8 cellular contexts compared by ENCODE assay signal in genomic region chr2:190947711-190948251, GRCh38.
DNase-seq lines count a peak whose midpoint lies in the region; ATAC-seq and TF ChIP-seq lines count a peak whose summit lies in the region.

No MANE protein-coding gene starts in this region.

- H2BK15ac ChIP-seq in mesendoderm (replicated peaks; ENCODE audit: low read depth): no peak overlapping the region

- H3K4ac ChIP-seq in mesendoderm (ENCODE audit: low read depth, low read length): no peak overlapping the region

- H3K4me2 ChIP-seq in mesendoderm (ENCODE audit: low read length): no peak overlapping the region

- H3K4me3 Mint-ChIP-seq in activated CD8-positive, alpha-beta memory T cell treated with anti-CD3 and anti-CD28 coated beads, Interleukin-2, amount 10 ng/mL, durations not matched to agents 7 days and 5 days: no peak overlapping the region

- H3K27me3 Mint-ChIP-seq in activated CD8-positive, alpha-beta memory T cell treated with anti-CD3 and anti-CD28 coated beads, Interleukin-2, amount 10 ng/mL, durations not matched to agents 7 days and 5 days: no peaks in the 10 kb centered on the region

- no peak overlapping the region for H3K18ac ChIP-seq in mesendoderm (ENCODE audit: low read length)

- CTCF ChIA-PET in activated CD8-positive, alpha-beta memory T cell treated with anti-CD3 and anti-CD28 coated beads, Interleukin-2, amount 10 ng/mL, durations not matched to agents 7 days and 5 days (lab: Charles Lee): interaction anchor here (0.7 to 3.4 kb wide), 8 partner anchors 8 to 182 kb away, joined by 3 to 25 read pairs (median 4); no protein-coding TSS in a partner anchor

- peak; percentile 31 for TF ChIP-seq CTCF in cardiac fibroblast (IDR thresholded peaks at IDR 0.05; ENCODE audit: low read depth, low read length)

- WGBS in mesendoderm (ENCODE audit: extremely low coverage, insufficient coverage, low lambda C conversion rate): no CpG with 5 or more reads among the region's 2 CpGs

- ATAC-seq in activated CD8-positive, alpha-beta memory T cell treated with anti-CD3 and anti-CD28 coated beads, Interleukin-2, amount 10 ng/mL, durations not matched to agents 7 days and 5 days: peak; percentile 77
- peak; percentile 81 for ATAC-seq in HG02610 (IDR thresholded peaks at IDR 0.05; ENCODE audit: unreplicated experiment)

- H4K5ac ChIP-seq in mesendoderm (ENCODE audit: low read length): no peak overlapping the region

- no peaks in the 10 kb centered on the region for H3K79me2 ChIP-seq in mesendoderm (ENCODE audit: control insufficient read depth, insufficient read depth, low read length)

- no peak overlapping the region for H3K9ac ChIP-seq in mesendoderm (ENCODE audit: low read length)

- no peaks in the 10 kb centered on the region for H3K36me3 ChIP-seq in mesendoderm (ENCODE audit: control insufficient read depth, insufficient read depth, low read length)

- H2AK5ac ChIP-seq in mesendoderm (ENCODE audit: low read length): no peak overlapping the region

- DNase-seq in activated CD8-positive, alpha-beta memory T cell treated with anti-CD3 and anti-CD28 coated beads, Interleukin-2, amount 10 ng/mL, durations not matched to agents 7 days and 5 days: no peak
- DNase-seq in activated CD8-positive, alpha-beta memory T cell treated with anti-CD3 and anti-CD28 coated beads, Interleukin-2, amount 50 U/mL, for 48 hours: no peak
- DNase-seq in NCI-H1105 treated with DMSO at 0.1 percent for 48 hours (lab: John Stamatoyannopoulos, UW): peak; percentile 71
- peak; percentile 76 to 88 for DNase-seq in cardiac fibroblast (ENCODE audit: low read depth in 2 of 2)
- peak; percentile 57 for DNase-seq in mesendoderm
- DNase-seq in T-helper 9 cell: no peak
- DNase-seq in NCI-H146 treated with DMSO at 0.1 percent for 48 hours (lab: John Stamatoyannopoulos, UW; ENCODE audit: unreplicated experiment): no peak

- H4K8ac ChIP-seq in mesendoderm (ENCODE audit: low read depth, low read length): no peak overlapping the region

- H3K9me3 Mint-ChIP-seq in activated CD8-positive, alpha-beta memory T cell treated with anti-CD3 and anti-CD28 coated beads, Interleukin-2, amount 10 ng/mL, durations not matched to agents 7 days and 5 days (ENCODE audit: low read depth): no peaks in the 10 kb centered on the region

- no peaks in the 10 kb centered on the region for H3K36me3 Mint-ChIP-seq in activated CD8-positive, alpha-beta memory T cell treated with anti-CD3 and anti-CD28 coated beads, Interleukin-2, amount 10 ng/mL, durations not matched to agents 7 days and 5 days

- peak overlapping the region; percentile 65 for H3K27ac Mint-ChIP-seq in activated CD8-positive, alpha-beta memory T cell treated with anti-CD3 and anti-CD28 coated beads, Interleukin-2, amount 10 ng/mL, durations not matched to agents 7 days and 5 days

- no peak overlapping the region for H3K4me3 ChIP-seq in cardiac fibroblast (replicated peaks in 1 of 2; ENCODE audit: low read depth in 2 of 2, low read length in 2 of 2)
- H3K4me3 ChIP-seq in mesendoderm (ENCODE audit: low read length): no peak overlapping the region

- no peak overlapping the region for H3K23ac ChIP-seq in mesendoderm (ENCODE audit: low read length)

- no peak overlapping the region for H2BK5ac ChIP-seq in mesendoderm (ENCODE audit: low read length)

- no peaks in the 10 kb centered on the region for H3K79me1 ChIP-seq in mesendoderm (ENCODE audit: low read length)

- no peaks in the 10 kb centered on the region for H3K27me3 ChIP-seq in mesendoderm (ENCODE audit: insufficient read depth, low read length, poor library complexity)

- H2BK120ac ChIP-seq in mesendoderm (ENCODE audit: low read depth, low read length): no peak overlapping the region

- H3K27ac ChIP-seq in mesendoderm (ENCODE audit: low read depth, low read length): no peak overlapping the region

- peaks cover 2% of the 10 kb centered on the region for H3K4me1 ChIP-seq in mesendoderm (ENCODE audit: control insufficient read depth, low read depth, low read length)

- H3K4me1 Mint-ChIP-seq in activated CD8-positive, alpha-beta memory T cell treated with anti-CD3 and anti-CD28 coated beads, Interleukin-2, amount 10 ng/mL, durations not matched to agents 7 days and 5 days: peaks cover 13% of the 10 kb centered on the region

- no peak overlapping the region for H3K56ac ChIP-seq in mesendoderm (ENCODE audit: low read length)

Comparison
In these comparisons a context has a peak if more than half of its experiments do, and no peak if none do; other contexts are left out.
1. DNase-seq: peak in NCI-H1105 treated with DMSO at 0.1 percent for 48 hours (single experiment), cardiac fibroblast (2 of 2) and mesendoderm (single experiment); none in activated CD8-positive, alpha-beta memory T cell treated with anti-CD3 and anti-CD28 coated beads, Interleukin-2, amount 10 ng/mL, durations not matched to agents 7 days and 5 days (single experiment), activated CD8-positive, alpha-beta memory T cell treated with anti-CD3 and anti-CD28 coated beads, Interleukin-2, amount 50 U/mL, for 48 hours (single experiment), T-helper 9 cell (single experiment) and NCI-H146 treated with DMSO at 0.1 percent for 48 hours (single experiment).